8 cellular contexts compared by ENCODE assay signal in genomic region chr1:97919568-97920261, GRCh38. TPM values are rescaled to one million over a fixed set of nuclear protein-coding genes. Genes with fewer than 3 reads are reported as not detected.
A peak's percentile ranks its signal among the peaks of the same experiment; 100 is the strongest.
DNase-seq lines count a peak whose midpoint lies in the region; ATAC-seq and TF ChIP-seq lines count a peak whose summit lies in the region.

No MANE protein-coding gene starts in this region.

- H3K4me3 ChIP-seq in cardiac muscle cell, result peak overlapping the region; percentile 66
- peak overlapping the region; percentile 85 for H3K4me3 ChIP-seq in iPS-18a (ENCODE audit: low read length)

- no peaks in the 10 kb centered on the region for H3K36me3 ChIP-seq in cardiac muscle cell
- H3K36me3 ChIP-seq in iPS-18a (ENCODE audit: control insufficient read depth, low read depth, low read length), result no peaks in the 10 kb centered on the region

- H3K4me1 Mint-ChIP-seq in activated CD8-positive, alpha-beta T cell treated with anti-CD3 and anti-CD28 coated beads for 36 hours (ENCODE audit: low read depth), result peaks cover 51% of the 10 kb centered on the region

- no peak overlapping the region for H3K9ac ChIP-seq in iPS-18a (ENCODE audit: low read length)

- POLR2A ChIA-PET in activated CD8-positive, alpha-beta T cell treated with anti-CD3 and anti-CD28 coated beads for 36 hours (lab: Charles Lee), result interaction anchor here (1.2 to 1.6 kb wide), 3 partner anchors 9 to 13 kb away, joined by 6 to 8 read pairs (median 6); no protein-coding TSS in a partner anchor

- intact Hi-C loops in left cardiac atrium (cut with DNase I), result no loop called here
- intact Hi-C loops in activated CD8-positive, alpha-beta T cell treated with anti-CD3 and anti-CD28 coated beads for 36 hours (cut with micrococcal nuclease), result loop anchor here (5.0 to 10.0 kb wide), 2 partner anchors 85 to 128 kb away; no protein-coding TSS in a partner anchor

- H3K36me3 Mint-ChIP-seq in activated CD8-positive, alpha-beta T cell treated with anti-CD3 and anti-CD28 coated beads for 36 hours (ENCODE audit: low read depth), result no peaks in the 10 kb centered on the region

- no peaks in the 10 kb centered on the region for H3K27me3 Mint-ChIP-seq in activated CD8-positive, alpha-beta T cell treated with anti-CD3 and anti-CD28 coated beads for 36 hours

- TF ChIP-seq CTCF in cardiac muscle cell (IDR thresholded peaks at IDR 0.05; ENCODE audit: low read depth, low read length), result no peak
- TF ChIP-seq CTCF in activated CD8-positive, alpha-beta T cell treated with anti-CD3 and anti-CD28 coated beads for 36 hours (IDR thresholded peaks at IDR 0.05), result no peak

- H3K27ac Mint-ChIP-seq in activated CD8-positive, alpha-beta T cell treated with anti-CD3 and anti-CD28 coated beads for 36 hours, result peak overlapping the region; percentile 93

- H3K27me3 ChIP-seq in cardiac muscle cell, result no peaks in the 10 kb centered on the region
- H3K27me3 ChIP-seq in iPS-18a (ENCODE audit: control insufficient read depth, insufficient read depth, low read length), result peaks cover 18% of the 10 kb centered on the region

- H3K9me3 ChIP-seq in cardiac muscle cell (ENCODE audit: low read depth), result no peaks in the 10 kb centered on the region
- no peaks in the 10 kb centered on the region for H3K9me3 ChIP-seq in iPS-18a (ENCODE audit: control insufficient read depth, low read depth, low read length)

- H3K9me3 Mint-ChIP-seq in activated CD8-positive, alpha-beta T cell treated with anti-CD3 and anti-CD28 coated beads for 36 hours, result no peaks in the 10 kb centered on the region

- H3K27ac ChIP-seq in cardiac muscle cell, result no peak overlapping the region
- H3K27ac ChIP-seq in iPS-18a (ENCODE audit: low read length), result no peak overlapping the region
- H3K27ac ChIP-seq in substantia nigra (ENCODE audit: low read depth, low read length, poor library complexity, severe bottlenecking), result peak overlapping the region; percentile 95

- CTCF ChIA-PET in activated CD8-positive, alpha-beta T cell treated with anti-CD3 and anti-CD28 coated beads for 36 hours (lab: Charles Lee), result interaction anchor here (0.9 to 2.0 kb wide), 4 partner anchors 16 to 129 kb away, joined by 3 to 6 read pairs (median 4); no protein-coding TSS in a partner anchor

- peak overlapping the region; percentile 86 for H3K4me3 Mint-ChIP-seq in activated CD8-positive, alpha-beta T cell treated with anti-CD3 and anti-CD28 coated beads for 36 hours

- DNase-seq in cardiac muscle cell (ENCODE audit: low read depth in 1 of 2, low spot score in 1 of 2) (peak in 1 of 2 donors; percentile 55), left cardiac atrium (no peak), substantia nigra (lab: John Stamatoyannopoulos, UW) (no peak), T-helper 9 cell (no peak), UCSD-AML1 (lab: John Stamatoyannopoulos, UW; ENCODE audit: unreplicated experiment) (no peak)
- DNase-seq in activated CD8-positive, alpha-beta T cell treated with anti-CD3 and anti-CD28 coated beads for 36 hours, result no peak

- H3K4me1 ChIP-seq in cardiac muscle cell (ENCODE audit: low read depth) (peaks cover 2% of the 10 kb centered on the region), iPS-18a (ENCODE audit: control insufficient read depth, low read depth, low read length) (no peaks in the 10 kb centered on the region)

- ATAC-seq in left cardiac atrium, result no peak
- ATAC-seq in activated CD8-positive, alpha-beta T cell treated with anti-CD3 and anti-CD28 coated beads for 36 hours, result no peak
- no peak for ATAC-seq in HG03159 (IDR thresholded peaks at IDR 0.05; ENCODE audit: unreplicated experiment)

RNA-seq across cellular contexts. Expression of gene DPYD, which starts 1.1 kb away (rescaled TPM):
- 1.3 and 2.0 TPM in 2 replicates for total RNA-seq in cardiac muscle cell
- polyA plus RNA-seq in cardiac muscle cell, result 0.66 and 0.81 TPM in 2 replicates
- 10 to 100 TPM; 16.7 to 22.8 TPM for total RNA-seq in left cardiac atrium
- 10 to 100 TPM; 10.7 to 10.8 TPM for total RNA-seq in activated CD8-positive, alpha-beta T cell treated with anti-CD3 and anti-CD28 coated beads for 36 hours
